1 cellular context compared by ENCODE assay signal in the genomic region with DNA sequence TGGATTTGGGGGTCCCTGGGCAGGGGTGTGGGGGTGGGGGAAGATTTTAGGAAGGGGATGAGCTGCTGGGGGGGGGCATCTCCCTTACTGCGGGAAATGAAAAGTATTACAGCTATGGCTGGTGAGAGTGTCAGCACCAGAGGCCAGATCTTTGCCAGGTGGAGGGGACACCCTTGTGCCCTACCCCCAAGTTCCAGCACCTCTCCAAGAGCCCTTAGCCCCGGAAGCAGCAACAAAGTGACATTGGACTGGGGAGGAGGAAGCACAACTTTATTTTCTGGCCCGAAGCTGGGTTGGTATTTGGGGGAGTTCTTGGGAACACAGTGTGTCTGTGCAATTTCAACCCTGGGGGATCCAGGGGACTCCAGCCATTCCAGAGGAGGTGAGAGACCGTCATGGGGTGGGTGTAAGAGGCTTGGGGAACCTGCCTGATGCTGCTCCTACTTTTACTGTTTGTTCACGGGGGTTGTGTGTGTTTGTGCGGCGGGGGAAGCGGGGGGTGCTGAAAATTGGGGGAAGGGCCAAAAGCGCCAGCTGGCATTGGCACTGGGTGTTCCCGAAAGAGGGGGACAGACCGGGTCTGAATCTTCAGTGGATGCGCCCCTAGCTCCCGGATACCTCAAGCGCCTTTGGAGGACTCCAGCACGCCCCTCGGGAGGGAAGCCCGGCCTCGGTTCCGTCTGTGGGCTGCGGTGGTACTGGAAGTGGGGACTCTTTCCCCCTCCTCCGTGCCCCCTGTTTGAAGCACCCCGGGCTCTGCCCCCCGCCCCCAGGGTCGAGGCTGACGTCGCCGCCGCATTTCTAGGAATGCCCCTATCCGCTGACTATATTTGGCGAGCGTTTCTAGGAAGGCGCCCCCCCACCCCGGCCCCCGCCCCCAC.
TF ChIP-seq lines count a peak whose summit lies in the region.

No MANE protein-coding gene starts in this region.

TF ChIP-seq in HEK293, 187 proteins besides CTCF, POLR2A, EP300 and RAD21 (continued from another document and continues in another):
- TF ChIP-seq ZNF777 (tag by site-specific recombination; IDR thresholded peaks at IDR 0.05; ENCODE audit: borderline replicate concordance) (no peak), ZNF214 (tag by site-specific recombination; IDR thresholded peaks at IDR 0.05; ENCODE audit: borderline replicate concordance) (no peak), EGR2 (tag by site-specific recombination; IDR thresholded peaks at IDR 0.05; ENCODE audit: low read depth) (0 out of 2 replicates have a peak, but pooled peaks have one; percentile 5), PRDM10 (tag by site-specific recombination; IDR thresholded peaks at IDR 0.05) (peak; percentile 38), ZNF561 (tag by site-specific recombination; IDR thresholded peaks at IDR 0.05; ENCODE audit: borderline replicate concordance) (no peak), GLIS1 (tag by site-specific recombination; IDR thresholded peaks at IDR 0.05) (0 out of 2 replicates have a peak, but pooled peaks have one; percentile 10), OVOL3 (tag by site-specific recombination; IDR thresholded peaks at IDR 0.05) (no peak), ZFHX2 (tag by site-specific recombination; conservative IDR thresholded peaks at IDR 0.05) (peak; percentile 23; the same call in 1 of the 2 replicates), ZNF175 (tag by site-specific recombination; IDR thresholded peaks at IDR 0.05) (no peak), HOXD13 (CRISPR knock-in tag; IDR thresholded peaks at IDR 0.05; ENCODE audit: borderline replicate concordance) (no peak), ZNF600 (tag by site-specific recombination; IDR thresholded peaks at IDR 0.05) (no peak), ZNF146 (tag by site-specific recombination; IDR thresholded peaks at IDR 0.05) (no peak), ZNF394 (tag by site-specific recombination; IDR thresholded peaks at IDR 0.05; ENCODE audit: borderline replicate concordance) (no peak), REST (tag by site-specific recombination; IDR thresholded peaks at IDR 0.05) (no peak), GFI1B (tag by site-specific recombination; IDR thresholded peaks at IDR 0.05) (no peak), ZNF266 (tag by site-specific recombination; IDR thresholded peaks at IDR 0.05; ENCODE audit: low read depth) (no peak), ZNF626 (tag by site-specific recombination; IDR thresholded peaks at IDR 0.05) (no peak), SP3 (tag by site-specific recombination; IDR thresholded peaks at IDR 0.05) (0 out of 2 replicates have a peak, but pooled peaks have one; percentile 19), ZNF792 (tag by site-specific recombination; IDR thresholded peaks at IDR 0.05) (no peak), ZNF645 (tag by site-specific recombination; IDR thresholded peaks at IDR 0.05) (no peak), RBAK (tag by site-specific recombination; IDR thresholded peaks at IDR 0.05) (no peak), ZNF768 (tag by site-specific recombination; IDR thresholded peaks at IDR 0.05) (no peak), ZBTB8A (tag by site-specific recombination; IDR thresholded peaks at IDR 0.05) (0 out of 2 replicates have a peak, but pooled peaks have one; percentile 10), SP7 (tag by site-specific recombination; IDR thresholded peaks at IDR 0.05) (no peak), OSR2 (tag by site-specific recombination; IDR thresholded peaks at IDR 0.05) (no peak), ZNF548 (tag by site-specific recombination; IDR thresholded peaks at IDR 0.05) (no peak), ZNF404 (tag by site-specific recombination; IDR thresholded peaks at IDR 0.05) (no peak), ZNF449 (tag by site-specific recombination; IDR thresholded peaks at IDR 0.05) (no peak), ZNF473 (tag by site-specific recombination; IDR thresholded peaks at IDR 0.05) (no peak)
- TF ChIP-seq, protein P1, sequence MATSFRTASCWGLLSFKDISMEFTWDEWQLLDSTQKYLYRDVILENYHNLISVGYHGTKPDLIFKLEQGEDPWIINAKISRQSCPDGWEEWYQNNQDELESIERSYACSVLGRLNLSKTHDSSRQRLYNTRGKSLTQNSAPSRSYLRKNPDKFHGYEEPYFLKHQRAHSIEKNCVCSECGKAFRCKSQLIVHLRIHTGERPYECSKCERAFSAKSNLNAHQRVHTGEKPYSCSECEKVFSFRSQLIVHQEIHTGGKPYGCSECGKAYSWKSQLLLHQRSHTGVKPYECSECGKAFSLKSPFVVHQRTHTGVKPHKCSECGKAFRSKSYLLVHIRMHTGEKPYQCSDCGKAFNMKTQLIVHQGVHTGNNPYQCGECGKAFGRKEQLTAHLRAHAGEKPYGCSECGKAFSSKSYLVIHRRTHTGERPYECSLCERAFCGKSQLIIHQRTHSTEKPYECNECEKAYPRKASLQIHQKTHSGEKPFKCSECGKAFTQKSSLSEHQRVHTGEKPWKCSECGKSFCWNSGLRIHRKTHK (tag by site-specific recombination; IDR thresholded peaks at IDR 0.05), result no peak
- TF ChIP-seq, protein P2, sequence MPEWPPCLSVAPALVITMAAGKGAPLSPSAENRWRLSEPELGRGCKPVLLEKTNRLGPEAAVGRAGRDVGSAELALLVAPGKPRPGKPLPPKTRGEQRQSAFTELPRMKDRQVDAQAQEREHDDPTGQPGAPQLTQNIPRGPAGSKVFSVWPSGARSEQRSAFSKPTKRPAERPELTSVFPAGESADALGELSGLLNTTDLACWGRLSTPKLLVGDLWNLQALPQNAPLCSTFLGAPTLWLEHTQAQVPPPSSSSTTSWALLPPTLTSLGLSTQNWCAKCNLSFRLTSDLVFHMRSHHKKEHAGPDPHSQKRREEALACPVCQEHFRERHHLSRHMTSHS (tag by site-specific recombination; IDR thresholded peaks at IDR 0.05), result no peak
- TF ChIP-seq, protein P3, sequence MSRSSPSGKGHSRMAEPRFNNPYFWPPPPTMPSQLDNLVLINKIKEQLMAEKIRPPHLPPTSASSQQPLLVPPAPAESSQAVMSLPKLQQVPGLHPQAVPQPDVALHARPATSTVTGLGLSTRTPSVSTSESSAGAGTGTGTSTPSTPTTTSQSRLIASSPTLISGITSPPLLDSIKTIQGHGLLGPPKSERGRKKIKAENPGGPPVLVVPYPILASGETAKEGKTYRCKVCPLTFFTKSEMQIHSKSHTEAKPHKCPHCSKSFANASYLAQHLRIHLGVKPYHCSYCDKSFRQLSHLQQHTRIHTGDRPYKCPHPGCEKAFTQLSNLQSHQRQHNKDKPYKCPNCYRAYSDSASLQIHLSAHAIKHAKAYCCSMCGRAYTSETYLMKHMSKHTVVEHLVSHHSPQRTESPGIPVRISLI (tag by site-specific recombination; IDR thresholded peaks at IDR 0.05), result no peak
- TF ChIP-seq, protein P4, sequence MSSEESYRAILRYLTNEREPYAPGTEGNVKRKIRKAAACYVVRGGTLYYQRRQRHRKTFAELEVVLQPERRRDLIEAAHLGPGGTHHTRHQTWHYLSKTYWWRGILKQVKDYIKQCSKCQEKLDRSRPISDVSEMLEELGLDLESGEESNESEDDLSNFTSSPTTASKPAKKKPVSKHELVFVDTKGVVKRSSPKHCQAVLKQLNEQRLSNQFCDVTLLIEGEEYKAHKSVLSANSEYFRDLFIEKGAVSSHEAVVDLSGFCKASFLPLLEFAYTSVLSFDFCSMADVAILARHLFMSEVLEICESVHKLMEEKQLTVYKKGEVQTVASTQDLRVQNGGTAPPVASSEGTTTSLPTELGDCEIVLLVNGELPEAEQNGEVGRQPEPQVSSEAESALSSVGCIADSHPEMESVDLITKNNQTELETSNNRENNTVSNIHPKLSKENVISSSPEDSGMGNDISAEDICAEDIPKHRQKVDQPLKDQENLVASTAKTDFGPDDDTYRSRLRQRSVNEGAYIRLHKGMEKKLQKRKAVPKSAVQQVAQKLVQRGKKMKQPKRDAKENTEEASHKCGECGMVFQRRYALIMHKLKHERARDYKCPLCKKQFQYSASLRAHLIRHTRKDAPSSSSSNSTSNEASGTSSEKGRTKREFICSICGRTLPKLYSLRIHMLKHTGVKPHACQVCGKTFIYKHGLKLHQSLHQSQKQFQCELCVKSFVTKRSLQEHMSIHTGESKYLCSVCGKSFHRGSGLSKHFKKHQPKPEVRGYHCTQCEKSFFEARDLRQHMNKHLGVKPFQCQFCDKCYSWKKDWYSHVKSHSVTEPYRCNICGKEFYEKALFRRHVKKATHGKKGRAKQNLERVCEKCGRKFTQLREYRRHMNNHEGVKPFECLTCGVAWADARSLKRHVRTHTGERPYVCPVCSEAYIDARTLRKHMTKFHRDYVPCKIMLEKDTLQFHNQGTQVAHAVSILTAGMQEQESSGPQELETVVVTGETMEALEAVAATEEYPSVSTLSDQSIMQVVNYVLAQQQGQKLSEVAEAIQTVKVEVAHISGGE (tag by site-specific recombination; conservative IDR thresholded peaks at IDR 0.05; ENCODE audit: low read depth), result no peak
- TF ChIP-seq, protein P5, sequence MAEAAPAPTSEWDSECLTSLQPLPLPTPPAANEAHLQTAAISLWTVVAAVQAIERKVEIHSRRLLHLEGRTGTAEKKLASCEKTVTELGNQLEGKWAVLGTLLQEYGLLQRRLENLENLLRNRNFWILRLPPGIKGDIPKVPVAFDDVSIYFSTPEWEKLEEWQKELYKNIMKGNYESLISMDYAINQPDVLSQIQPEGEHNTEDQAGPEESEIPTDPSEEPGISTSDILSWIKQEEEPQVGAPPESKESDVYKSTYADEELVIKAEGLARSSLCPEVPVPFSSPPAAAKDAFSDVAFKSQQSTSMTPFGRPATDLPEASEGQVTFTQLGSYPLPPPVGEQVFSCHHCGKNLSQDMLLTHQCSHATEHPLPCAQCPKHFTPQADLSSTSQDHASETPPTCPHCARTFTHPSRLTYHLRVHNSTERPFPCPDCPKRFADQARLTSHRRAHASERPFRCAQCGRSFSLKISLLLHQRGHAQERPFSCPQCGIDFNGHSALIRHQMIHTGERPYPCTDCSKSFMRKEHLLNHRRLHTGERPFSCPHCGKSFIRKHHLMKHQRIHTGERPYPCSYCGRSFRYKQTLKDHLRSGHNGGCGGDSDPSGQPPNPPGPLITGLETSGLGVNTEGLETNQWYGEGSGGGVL (tag by site-specific recombination; IDR thresholded peaks at IDR 0.05), result peak; percentile 71
